Comparison of ENCODE assay signal across 22 cellular contexts in the genomic region with DNA sequence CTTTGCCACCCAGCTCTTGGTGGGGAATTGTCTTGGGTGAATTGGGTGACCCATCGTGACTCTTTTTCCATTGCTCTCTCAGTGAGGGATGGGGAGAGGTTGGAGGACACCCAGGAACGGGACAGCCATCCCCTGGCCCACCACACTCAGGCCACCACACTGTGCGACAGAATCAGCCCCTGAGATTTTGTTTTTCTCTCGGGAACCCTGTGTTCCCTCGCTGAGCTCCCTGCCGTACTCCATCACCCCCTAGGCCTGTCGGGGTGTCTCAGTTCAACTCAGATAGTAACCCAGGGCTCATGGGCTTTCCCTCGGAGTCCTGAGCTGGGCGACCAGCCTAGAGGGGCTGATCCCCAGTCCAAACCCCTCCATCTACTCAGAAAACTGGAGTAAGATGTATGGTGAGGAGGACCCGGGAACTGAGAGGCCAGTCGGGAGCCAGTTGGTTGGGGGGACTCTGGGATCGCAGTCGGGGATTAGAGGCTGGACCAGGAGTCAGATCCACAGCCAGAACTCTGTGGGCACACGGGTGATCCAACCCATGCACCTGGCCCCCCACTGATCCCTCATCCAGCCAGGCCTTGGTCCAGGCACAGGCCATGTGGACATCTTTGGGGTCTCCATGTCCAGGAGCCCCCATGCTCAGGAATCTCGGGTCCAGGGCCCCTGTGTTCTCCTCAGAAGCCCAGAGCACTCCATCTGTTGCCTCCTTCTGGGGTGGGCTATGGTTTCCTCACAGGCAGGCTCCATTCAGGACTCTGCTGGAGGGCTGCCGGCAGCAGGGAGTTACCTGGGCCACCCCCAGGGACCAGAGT. TPM values are rescaled to one million over a fixed set of nuclear protein-coding genes. Genes with fewer than 3 reads are reported as not detected.
DNase-seq lines count a peak whose midpoint lies in the region; ATAC-seq and TF ChIP-seq lines count a peak whose summit lies in the region.
"Had no signal": no experiment of that assay in that cellular context is flagged by ENCODE, and none has a peak within 500 bp of the region (broad histone marks: within the 10 kb centered on the region; RNA-seq: fewer than 3 reads in every experiment).

No MANE protein-coding gene starts in this region.

- H4K20me1 ChIP-seq in Loucy (ENCODE audit: insufficient read depth, low read length, poor library complexity, severe bottlenecking), result no peaks in the 10 kb centered on the region

- H3F3A ChIP-seq in Loucy (ENCODE audit: low read depth), result no peaks in the 10 kb centered on the region

- H3K9me3 ChIP-seq in Loucy (ENCODE audit: insufficient read depth, low read depth, low read length), result no peaks in the 10 kb centered on the region
- H3K9me3 ChIP-seq in lower lobe of right lung, result no peaks in the 10 kb centered on the region
- H3K9me3 ChIP-seq in upper lobe of right lung, result no peaks in the 10 kb centered on the region
- H3K9me3 ChIP-seq: neutrophil, right atrium auricular region had no signal

- intact Hi-C loops in lower lobe of right lung (cut with DNase I) (no loop called here), upper lobe of right lung (cut with DNase I) (no loop called here)

- peak; percentile 60 for DNase-seq in activated effector memory CD4-positive, alpha-beta T cell treated with anti-CD3 and anti-CD28 coated beads, Interleukin-2, amount 50 U/mL, for 16 hours
- no peak for DNase-seq in activated effector memory CD4-positive, alpha-beta T cell treated with Interleukin-2 at 50 U/mL for 16 hours
- DNase-seq in lower lobe of right lung (no peak), upper lobe of right lung (peak; percentile 55), NCI-H1694 treated with DMSO at 0.1 percent for 48 hours (lab: John Stamatoyannopoulos, UW) (no peak), NCI-H2107 treated with DMSO at 0.1 percent for 48 hours (lab: John Stamatoyannopoulos, UW; ENCODE audit: unreplicated experiment) (no peak)
- DNase-seq: ACHN; amniotic stem cell; head of caudate nucleus; NCI-H1930; NCI-H446 treated with DMSO at 0.1 percent for 48 hours; NK-92 treated with Interleukin-12 subunit alpha and Interleukin-12 subunit beta, amount 100 ng/mL, for 24 hours had no signal

- no peaks in the 10 kb centered on the region for H3K9me2 ChIP-seq in Loucy (replicated peaks; ENCODE audit: low read depth, low read length)

- no peak overlapping the region for H3K4me3 ChIP-seq in Loucy (ENCODE audit: low read length, poor library complexity, severe bottlenecking)
- no peak overlapping the region for H3K4me3 ChIP-seq in lower lobe of right lung
- no peak overlapping the region for H3K4me3 ChIP-seq in upper lobe of right lung
- H3K4me3 ChIP-seq: GM23338, right atrium auricular region had no signal

- H3K9ac ChIP-seq in Loucy (ENCODE audit: low read depth, low read length, poor library complexity, severe bottlenecking), result no peak overlapping the region

- no peaks in the 10 kb centered on the region for H3K79me2 ChIP-seq in Loucy (ENCODE audit: insufficient read depth, low read length)

- peak overlapping the region; percentile 60 for H3K4me2 ChIP-seq in Loucy (ENCODE audit: low read depth, low read length, poor library complexity, severe bottlenecking)

- H3K4me1 ChIP-seq in Loucy (ENCODE audit: insufficient read depth, low read length, poor library complexity, severe bottlenecking) (peaks cover 35% of the 10 kb centered on the region), lower lobe of right lung (peaks cover 42% of the 10 kb centered on the region), upper lobe of right lung (peaks cover 38% of the 10 kb centered on the region)

- no peak for ATAC-seq in lower lobe of right lung
- ATAC-seq in upper lobe of right lung, result no peak
- no peak for ATAC-seq in GM21723 (IDR thresholded peaks at IDR 0.05; ENCODE audit: unreplicated experiment)

- H3K27me3 ChIP-seq in Loucy (ENCODE audit: insufficient read depth, low read length, poor library complexity, severe bottlenecking), result no peaks in the 10 kb centered on the region
- no peaks in the 10 kb centered on the region for H3K27me3 ChIP-seq in lower lobe of right lung (ENCODE audit: low read depth)
- no peaks in the 10 kb centered on the region for H3K27me3 ChIP-seq in upper lobe of right lung
- H3K27me3 ChIP-seq: right atrium auricular region had no signal

- TF ChIP-seq CTCF in Loucy (conservative IDR thresholded peaks at IDR 0.05; ENCODE audit: low read length), result no peak
- no peak for TF ChIP-seq CTCF in lower lobe of right lung (IDR thresholded peaks at IDR 0.05)
- no peak for TF ChIP-seq CTCF in upper lobe of right lung (IDR thresholded peaks at IDR 0.05)

- H3K36me3 ChIP-seq in Loucy (ENCODE audit: insufficient read depth, low read length) (no peaks in the 10 kb centered on the region), lower lobe of right lung (no peaks in the 10 kb centered on the region), upper lobe of right lung (no peaks in the 10 kb centered on the region)
- H3K36me3 ChIP-seq: neutrophil, right atrium auricular region had no signal

- no peak overlapping the region for H2AFZ ChIP-seq in Loucy (ENCODE audit: low read length)
- H2AFZ ChIP-seq: GM23338 had no signal

- H3K27ac ChIP-seq in lower lobe of right lung, result peak overlapping the region; percentile 21
- no peak overlapping the region for H3K27ac ChIP-seq in upper lobe of right lung
- H3K27ac ChIP-seq: C4-2B, neutrophil, right atrium auricular region had no signal

RNA-seq across cellular contexts. Expression of a gene that starts 9.3 kb away (rescaled TPM):
- total RNA-seq in lower lobe of right lung (not detected), upper lobe of right lung (not detected)
- total RNA-seq: activated CD8-positive, alpha-beta memory T cell treated with anti-CD3 and anti-CD28 coated beads for 36 hours; left lobe of liver; mononuclear cell; RPMI7951 had no signal

RNA-seq across cellular contexts. Expression of a gene that starts 20.8 kb away (rescaled TPM):
- 4.4 TPM for total RNA-seq in lower lobe of right lung
- total RNA-seq in upper lobe of right lung, result 1.3 TPM
- total RNA-seq: activated CD8-positive, alpha-beta memory T cell treated with anti-CD3 and anti-CD28 coated beads for 36 hours; RPMI7951 had no signal

Comparison
In these comparisons a context has a peak if more than half of its experiments do, and no peak if none do; other contexts are left out.
1. DNase-seq: peak in activated effector memory CD4-positive, alpha-beta T cell treated with anti-CD3 and anti-CD28 coated beads, Interleukin-2, amount 50 U/mL, for 16 hours (single experiment) and upper lobe of right lung (single experiment); none in activated effector memory CD4-positive, alpha-beta T cell treated with Interleukin-2 at 50 U/mL for 16 hours (single experiment), lower lobe of right lung (single experiment), NCI-H1694 treated with DMSO at 0.1 percent for 48 hours (single experiment) and NCI-H2107 treated with DMSO at 0.1 percent for 48 hours (single experiment).